In genomic region chr6:158154816-158155215, GRCh38 we compare ENCODE assay signal across 2 cellular contexts.
TF ChIP-seq lines count a peak whose summit lies in the region.

No MANE protein-coding gene starts in this region.

TF ChIP-seq in HCT116, 20 proteins besides CTCF, POLR2A, EP300 and RAD21:
- TF ChIP-seq ZNF274 (IDR thresholded peaks at IDR 0.05; ENCODE audit: low read depth, low read length) (no peak), EZH2 (IDR thresholded peaks at IDR 0.05) (no peak), ELF1 (IDR thresholded peaks at IDR 0.05; ENCODE audit: borderline replicate concordance, low read depth) (no peak), ZFX (IDR thresholded peaks at IDR 0.05) (no peak), EGR1 (IDR thresholded peaks at IDR 0.05; ENCODE audit: low read depth) (no peak), JUND (IDR thresholded peaks at IDR 0.05) (no peak)

TF ChIP-seq in GM12878, 131 proteins besides CTCF, POLR2A, EP300 and RAD21:
- TF ChIP-seq PBX3 (IDR thresholded peaks at IDR 0.05; ENCODE audit: insufficient replicate concordance, low read depth, low read length) (peak; percentile 16), BCL3 (IDR thresholded peaks at IDR 0.05; ENCODE audit: borderline replicate concordance, insufficient read depth, low read depth, low read length, poor library complexity, severe bottlenecking) (peak; percentile 22), SP1 (IDR thresholded peaks at IDR 0.05; ENCODE audit: low read depth, low read length) (no peak), CREB1 (IDR thresholded peaks at IDR 0.05; ENCODE audit: low read depth) (no peak), BCL11A (IDR thresholded peaks at IDR 0.05; ENCODE audit: low read depth, low read length) (no peak), ZNF217 (IDR thresholded peaks at IDR 0.05) (no peak)
- TF ChIP-seq, protein P1, sequence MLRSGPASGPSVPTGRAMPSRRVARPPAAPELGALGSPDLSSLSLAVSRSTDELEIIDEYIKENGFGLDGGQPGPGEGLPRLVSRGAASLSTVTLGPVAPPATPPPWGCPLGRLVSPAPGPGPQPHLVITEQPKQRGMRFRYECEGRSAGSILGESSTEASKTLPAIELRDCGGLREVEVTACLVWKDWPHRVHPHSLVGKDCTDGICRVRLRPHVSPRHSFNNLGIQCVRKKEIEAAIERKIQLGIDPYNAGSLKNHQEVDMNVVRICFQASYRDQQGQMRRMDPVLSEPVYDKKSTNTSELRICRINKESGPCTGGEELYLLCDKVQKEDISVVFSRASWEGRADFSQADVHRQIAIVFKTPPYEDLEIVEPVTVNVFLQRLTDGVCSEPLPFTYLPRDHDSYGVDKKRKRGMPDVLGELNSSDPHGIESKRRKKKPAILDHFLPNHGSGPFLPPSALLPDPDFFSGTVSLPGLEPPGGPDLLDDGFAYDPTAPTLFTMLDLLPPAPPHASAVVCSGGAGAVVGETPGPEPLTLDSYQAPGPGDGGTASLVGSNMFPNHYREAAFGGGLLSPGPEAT (IDR thresholded peaks at IDR 0.05; ENCODE audit: low read depth), result no peak
